Comparison of ENCODE assay signal across 1 cellular context in the genomic region with DNA sequence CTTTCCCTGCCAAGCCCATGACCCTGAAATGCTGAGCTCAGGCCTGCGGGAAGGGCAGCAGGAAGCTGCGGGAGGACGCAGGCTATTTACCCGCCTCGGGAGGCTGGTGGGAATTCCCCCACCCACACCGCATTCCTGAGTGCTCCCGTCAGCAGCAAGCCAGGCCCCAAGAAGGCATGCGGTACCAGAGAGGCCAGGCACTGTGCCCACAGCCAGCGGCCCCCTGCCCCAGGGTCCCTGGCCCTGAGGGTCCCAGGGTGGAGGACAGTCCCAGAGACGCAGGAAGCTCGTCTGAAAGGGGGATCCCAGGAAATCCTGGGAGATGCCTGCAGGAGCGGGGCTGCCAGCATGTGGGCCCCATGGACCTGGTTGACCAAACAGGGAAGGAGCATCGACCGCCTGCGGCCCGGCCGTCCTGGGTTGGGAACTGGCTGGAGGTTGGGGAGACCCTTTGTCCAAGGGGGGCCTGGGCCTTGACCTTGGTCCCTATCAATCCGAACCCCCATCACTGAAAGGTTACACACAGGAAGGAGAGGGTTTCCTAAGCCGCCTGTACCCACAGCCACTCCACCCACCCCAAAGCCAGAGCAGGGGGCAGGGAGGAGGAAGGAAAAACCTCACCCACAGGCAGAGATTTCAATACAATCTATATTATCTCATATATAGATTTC.
TF ChIP-seq lines count a peak whose summit lies in the region.

No MANE protein-coding gene starts in this region.

TF ChIP-seq in HepG2, 621 proteins besides CTCF, POLR2A, EP300 and RAD21 (continued from another document and continues in another):
- no peak for TF ChIP-seq CHD4 (IDR thresholded peaks at IDR 0.05; ENCODE audit: borderline replicate concordance, low read length)
- TF ChIP-seq KLF12 (CRISPR knock-in tag; IDR thresholded peaks at IDR 0.05; ENCODE audit: borderline replicate concordance) = 0 out of 2 replicates have a peak, but pooled peaks have one; percentile 58
- TF ChIP-seq DNMT3B (CRISPR knock-in tag; conservative IDR thresholded peaks at IDR 0.05) = no peak
- peak; percentile 91 for TF ChIP-seq MYC (CRISPR knock-in tag; IDR thresholded peaks at IDR 0.05; ENCODE audit: borderline replicate concordance)
- TF ChIP-seq KLF13 (CRISPR knock-in tag; IDR thresholded peaks at IDR 0.05) = no peak
- TF ChIP-seq, protein P1, sequence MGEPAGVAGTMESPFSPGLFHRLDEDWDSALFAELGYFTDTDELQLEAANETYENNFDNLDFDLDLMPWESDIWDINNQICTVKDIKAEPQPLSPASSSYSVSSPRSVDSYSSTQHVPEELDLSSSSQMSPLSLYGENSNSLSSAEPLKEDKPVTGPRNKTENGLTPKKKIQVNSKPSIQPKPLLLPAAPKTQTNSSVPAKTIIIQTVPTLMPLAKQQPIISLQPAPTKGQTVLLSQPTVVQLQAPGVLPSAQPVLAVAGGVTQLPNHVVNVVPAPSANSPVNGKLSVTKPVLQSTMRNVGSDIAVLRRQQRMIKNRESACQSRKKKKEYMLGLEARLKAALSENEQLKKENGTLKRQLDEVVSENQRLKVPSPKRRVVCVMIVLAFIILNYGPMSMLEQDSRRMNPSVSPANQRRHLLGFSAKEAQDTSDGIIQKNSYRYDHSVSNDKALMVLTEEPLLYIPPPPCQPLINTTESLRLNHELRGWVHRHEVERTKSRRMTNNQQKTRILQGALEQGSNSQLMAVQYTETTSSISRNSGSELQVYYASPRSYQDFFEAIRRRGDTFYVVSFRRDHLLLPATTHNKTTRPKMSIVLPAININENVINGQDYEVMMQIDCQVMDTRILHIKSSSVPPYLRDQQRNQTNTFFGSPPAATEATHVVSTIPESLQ (CRISPR knock-in tag; conservative IDR thresholded peaks at IDR 0.05) = no peak
- TF ChIP-seq ZNF724P (CRISPR knock-in tag; IDR thresholded peaks at IDR 0.05; ENCODE audit: borderline replicate concordance) = no peak
- no peak for TF ChIP-seq ZNF577 (CRISPR knock-in tag; IDR thresholded peaks at IDR 0.05; ENCODE audit: borderline replicate concordance, low read depth)
- peak; percentile 89 for TF ChIP-seq TBX2 (CRISPR knock-in tag; IDR thresholded peaks at IDR 0.05; ENCODE audit: borderline replicate concordance)
- peak; percentile 52; the same call in 1 of the 2 replicates for TF ChIP-seq CBX5 (CRISPR knock-in tag; IDR thresholded peaks at IDR 0.05; ENCODE audit: borderline replicate concordance)
- no peak for TF ChIP-seq ZNF563 (CRISPR knock-in tag; IDR thresholded peaks at IDR 0.05)
- no peak for TF ChIP-seq ZIK1 (CRISPR knock-in tag; IDR thresholded peaks at IDR 0.05; ENCODE audit: borderline replicate concordance, low read depth)
- peak; percentile 83 for TF ChIP-seq MAFF (IDR thresholded peaks at IDR 0.05; ENCODE audit: low read depth, low read length)
- TF ChIP-seq EHMT2 (IDR thresholded peaks at IDR 0.05; ENCODE audit: borderline replicate concordance, low read depth, low read length) = no peak
- no peak for TF ChIP-seq ADNP (CRISPR knock-in tag; IDR thresholded peaks at IDR 0.05)
- no peak; the same call in 1 of the 2 replicates for TF ChIP-seq SMAD1 (CRISPR knock-in tag; IDR thresholded peaks at IDR 0.05; ENCODE audit: borderline replicate concordance, low read depth)
- TF ChIP-seq DZIP1 (CRISPR knock-in tag; IDR thresholded peaks at IDR 0.05) = 0 out of 2 replicates have a peak, but pooled peaks have one; percentile 73
- no peak for TF ChIP-seq ZNF558 (CRISPR knock-in tag; IDR thresholded peaks at IDR 0.05; ENCODE audit: borderline replicate concordance)
- TF ChIP-seq ZNF468 (CRISPR knock-in tag; IDR thresholded peaks at IDR 0.05) = no peak
- peak; percentile 42; the same call in 1 of the 2 replicates for TF ChIP-seq ZMYM4 (CRISPR knock-in tag; IDR thresholded peaks at IDR 0.05)
- TF ChIP-seq, protein P2, sequence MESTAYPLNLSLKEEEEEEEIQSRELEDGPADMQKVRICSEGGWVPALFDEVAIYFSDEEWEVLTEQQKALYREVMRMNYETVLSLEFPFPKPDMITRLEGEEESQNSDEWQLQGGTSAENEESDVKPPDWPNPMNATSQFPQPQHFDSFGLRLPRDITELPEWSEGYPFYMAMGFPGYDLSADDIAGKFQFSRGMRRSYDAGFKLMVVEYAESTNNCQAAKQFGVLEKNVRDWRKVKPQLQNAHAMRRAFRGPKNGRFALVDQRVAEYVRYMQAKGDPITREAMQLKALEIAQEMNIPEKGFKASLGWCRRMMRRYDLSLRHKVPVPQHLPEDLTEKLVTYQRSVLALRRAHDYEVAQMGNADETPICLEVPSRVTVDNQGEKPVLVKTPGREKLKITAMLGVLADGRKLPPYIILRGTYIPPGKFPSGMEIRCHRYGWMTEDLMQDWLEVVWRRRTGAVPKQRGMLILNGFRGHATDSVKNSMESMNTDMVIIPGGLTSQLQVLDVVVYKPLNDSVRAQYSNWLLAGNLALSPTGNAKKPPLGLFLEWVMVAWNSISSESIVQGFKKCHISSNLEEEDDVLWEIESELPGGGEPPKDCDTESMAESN (CRISPR knock-in tag; conservative IDR thresholded peaks at IDR 0.05) = peak; percentile 48; the same call in 1 of the 2 replicates
- peak; percentile 60; the same call in 1 of the 2 replicates for TF ChIP-seq SP4 (CRISPR knock-in tag; IDR thresholded peaks at IDR 0.05)
- 0 out of 2 replicates have a peak, but pooled peaks have one; percentile 22 for TF ChIP-seq ZNF224 (CRISPR knock-in tag; IDR thresholded peaks at IDR 0.05)
- no peak; the same call in 1 of the 2 replicates for TF ChIP-seq TAF1 (CRISPR knock-in tag; IDR thresholded peaks at IDR 0.05)
- TF ChIP-seq CENPX (CRISPR knock-in tag; IDR thresholded peaks at IDR 0.05) = no peak
- TF ChIP-seq HMG20B (CRISPR knock-in tag; conservative IDR thresholded peaks at IDR 0.05) = 0 out of 2 replicates have a peak, but pooled peaks have one; percentile 27
- no peak for TF ChIP-seq RCOR2 (CRISPR knock-in tag; IDR thresholded peaks at IDR 0.05)
- TF ChIP-seq SALL1 (CRISPR knock-in tag; IDR thresholded peaks at IDR 0.05) = peak; percentile 85
- TF ChIP-seq ZMYM3 (CRISPR knock-in tag; IDR thresholded peaks at IDR 0.05) = peak; percentile 66
- TF ChIP-seq ZNF614 (CRISPR knock-in tag; IDR thresholded peaks at IDR 0.05; ENCODE audit: borderline replicate concordance) = peak; percentile 75; the same call in 1 of the 2 replicates
- no peak for TF ChIP-seq ATF7 (IDR thresholded peaks at IDR 0.05)
- peak; percentile 92 for TF ChIP-seq ATF7 (CRISPR knock-in tag; IDR thresholded peaks at IDR 0.05)
- no peak for TF ChIP-seq ZNF746 (CRISPR knock-in tag; IDR thresholded peaks at IDR 0.05)
- TF ChIP-seq SOX6 (IDR thresholded peaks at IDR 0.05) = no peak
- peak; percentile 65; the same call in 1 of the 2 replicates for TF ChIP-seq SOX6 (CRISPR knock-in tag; IDR thresholded peaks at IDR 0.05)
- peak; percentile 47 for TF ChIP-seq ZNF574 (CRISPR knock-in tag; IDR thresholded peaks at IDR 0.05)
- no peak for TF ChIP-seq AHR (CRISPR knock-in tag; IDR thresholded peaks at IDR 0.05)
- TF ChIP-seq HCFC1 (IDR thresholded peaks at IDR 0.05; ENCODE audit: low read depth, low read length) = no peak
- peak; percentile 65; the same call in 1 of the 2 replicates for TF ChIP-seq CSRNP1 (CRISPR knock-in tag; IDR thresholded peaks at IDR 0.05)
- no peak for TF ChIP-seq TERF1 (CRISPR knock-in tag; IDR thresholded peaks at IDR 0.05)
- TF ChIP-seq ZNF678 (CRISPR knock-in tag; IDR thresholded peaks at IDR 0.05) = no peak
- TF ChIP-seq MEIS1 (CRISPR knock-in tag; IDR thresholded peaks at IDR 0.05; ENCODE audit: borderline replicate concordance) = 0 out of 2 replicates have a peak, but pooled peaks have one; percentile 68
